ENCODE assay signal across 19 cellular contexts in genomic region chr1:221692643-221693042, GRCh38.
"Had no signal": no experiment of that assay in that cellular context is flagged by ENCODE, and none has a peak within 500 bp of the region (broad histone marks: within the 10 kb centered on the region; RNA-seq: fewer than 3 reads in every experiment).

No MANE protein-coding gene starts in this region.

- H3K27ac ChIP-seq: dorsolateral prefrontal cortex, epithelial cell of prostate, hepatocyte, neutrophil, parathyroid adenoma, sigmoid colon, testis, upper lobe of right lung had no signal

- H3K4me3 ChIP-seq: dorsolateral prefrontal cortex, hepatocyte, sigmoid colon, testis, upper lobe of right lung had no signal

- H3K27me3 Mint-ChIP-seq: activated CD4-positive, alpha-beta memory T cell treated with anti-CD3 and anti-CD28 coated beads for 36 hours had no signal

- H3K27ac Mint-ChIP-seq: activated CD4-positive, alpha-beta memory T cell treated with anti-CD3 and anti-CD28 coated beads for 36 hours; activated T-helper 1 cell treated with anti-CD3 and anti-CD28 coated beads, Interleukin-12 subunit alpha, Interleukin-12 subunit beta, Interleukin-2, Interleukin-4 antibody, amounts not matched to agents 30 ng/mL and 10 ng/mL and 1 ng/mL, durations not matched to agents 14 hours and 24 hours and 36 hours; brain; endodermal cell; naive thymus-derived CD8-positive, alpha-beta T cell; T-helper 2 cell treated with Interferon-gamma antibody and Interleukin-4, amounts not matched to agents 5 μg/mL and 100 μg/mL, for 36 hours had no signal

- H3K9me3 Mint-ChIP-seq: endodermal cell; T-helper 2 cell treated with Interferon-gamma antibody and Interleukin-4, amounts not matched to agents 5 μg/mL and 100 μg/mL, for 36 hours had no signal

- H3K9me3 ChIP-seq: neutrophil, testis, upper lobe of right lung had no signal

- H3K4me3 Mint-ChIP-seq: activated CD4-positive, alpha-beta memory T cell treated with anti-CD3 and anti-CD28 coated beads for 36 hours; activated T-helper 1 cell treated with anti-CD3 and anti-CD28 coated beads, Interleukin-12 subunit alpha, Interleukin-12 subunit beta, Interleukin-2, Interleukin-4 antibody, amounts not matched to agents 30 ng/mL and 10 ng/mL and 1 ng/mL, durations not matched to agents 14 hours and 24 hours and 36 hours; brain; endodermal cell; naive thymus-derived CD8-positive, alpha-beta T cell; T-helper 2 cell treated with Interferon-gamma antibody and Interleukin-4, amounts not matched to agents 5 μg/mL and 100 μg/mL, for 36 hours had no signal

- DNase-seq: activated CD4-positive, alpha-beta memory T cell treated with anti-CD3 and anti-CD28 coated beads for 36 hours; activated naive CD4-positive, alpha-beta T cell treated with Interleukin-2 at 50 U/mL for 16 hours; anterior cingulate cortex; central memory CD4-positive, alpha-beta T cell; dorsolateral prefrontal cortex; endodermal cell; mesenchymal stem cell; naive thymus-derived CD8-positive, alpha-beta T cell; sigmoid colon; stimulated activated CD4-positive, alpha-beta T cell treated with anti-CD3 and anti-CD28 coated beads, Interleukin-1b, Interleukin-23, amount 100 ng/mL, for 48 hours; testis; upper lobe of right lung had no signal

- H3K36me3 Mint-ChIP-seq: brain; naive thymus-derived CD8-positive, alpha-beta T cell had no signal

- H3K27me3 ChIP-seq: dorsolateral prefrontal cortex, hepatocyte, neutrophil, sigmoid colon, testis, upper lobe of right lung had no signal

- ATAC-seq: naive thymus-derived CD8-positive, alpha-beta T cell; upper lobe of right lung had no signal

- H3K4me1 Mint-ChIP-seq: brain had no signal

- H3K36me3 ChIP-seq: neutrophil, sigmoid colon, upper lobe of right lung had no signal

- H3K4me1 ChIP-seq: parathyroid adenoma, testis, upper lobe of right lung had no signal
